ENCODE assay signal across 23 cellular contexts in genomic region chr5:1936413-1936812, GRCh38. TPM values are rescaled to one million over a fixed set of nuclear protein-coding genes. Genes with fewer than 3 reads are reported as not detected.
"Had no signal": no experiment of that assay in that cellular context is flagged by ENCODE, and none has a peak within 500 bp of the region (broad histone marks: within the 10 kb centered on the region; RNA-seq: fewer than 3 reads in every experiment).

No MANE protein-coding gene starts in this region.

- H3K9me3 Mint-ChIP-seq: activated CD4-positive, alpha-beta T cell treated with anti-CD3 and anti-CD28 coated beads, Interleukin-2, amount 10 ng/mL, durations not matched to agents 24 days and 14 days; central memory CD8-positive, alpha-beta T cell; immature natural killer cell; neural crest cell had no signal

- H3K4me3 Mint-ChIP-seq: activated CD4-positive, alpha-beta T cell treated with anti-CD3 and anti-CD28 coated beads, Interleukin-2, amount 10 ng/mL, durations not matched to agents 24 days and 14 days; activated naive CD8-positive, alpha-beta T cell; central memory CD8-positive, alpha-beta T cell; immature natural killer cell; neural crest cell had no signal

- H3K27ac ChIP-seq: psoas muscle, right lobe of liver had no signal

- H3K4me2 ChIP-seq: smooth muscle cell had no signal

- H3K36me3 ChIP-seq: right lobe of liver had no signal

- H3K4me1 Mint-ChIP-seq: activated CD4-positive, alpha-beta T cell treated with anti-CD3 and anti-CD28 coated beads, Interleukin-2, amount 10 ng/mL, durations not matched to agents 24 days and 14 days; central memory CD8-positive, alpha-beta T cell; immature natural killer cell; neural crest cell had no signal

- ATAC-seq: psoas muscle, right lobe of liver had no signal

- DNase-seq: activated CD4-positive, alpha-beta T cell treated with anti-CD3 and anti-CD28 coated beads, Interleukin-2, amount 10 ng/mL, durations not matched to agents 24 days and 14 days; activated CD4-positive, CD25-positive, alpha-beta regulatory T cell; activated gamma-delta T cell treated with Interleukin-2 at 50 U/mL for 16 hours; amniotic stem cell; cortex of kidney; effector CD4-positive, alpha-beta T cell; head of caudate nucleus; immature natural killer cell; psoas muscle; right lobe of liver; stimulated activated CD4-positive, alpha-beta T cell treated with anti-CD3 and anti-CD28 coated beads, Interleukin-4, amount 100 ng/mL, for 4 hours; stimulated activated CD8-positive, alpha-beta memory T cell treated with anti-CD3 and anti-CD28 coated beads, Interleukin-4, amount 100 ng/mL, for 48 hours; stimulated activated naive CD4-positive, alpha-beta T cell treated with Interleukin-2 at 50 U/mL for 16 hours had no signal

- H3K4me1 ChIP-seq: psoas muscle, right lobe of liver had no signal

- H3K36me3 Mint-ChIP-seq: activated naive CD8-positive, alpha-beta T cell; immature natural killer cell had no signal

- H3K27ac Mint-ChIP-seq: activated CD4-positive, alpha-beta T cell treated with anti-CD3 and anti-CD28 coated beads, Interleukin-2, amount 10 ng/mL, durations not matched to agents 24 days and 14 days; activated naive CD8-positive, alpha-beta T cell; immature natural killer cell had no signal

- H3K9me3 ChIP-seq: psoas muscle, right lobe of liver had no signal

- H3K4me3 ChIP-seq: lung, psoas muscle, right lobe of liver, smooth muscle cell had no signal

RNA-seq across cellular contexts. Expression of gene IRX4, which starts 53.7 kb away (rescaled TPM):
- total RNA-seq: activated CD4-positive, alpha-beta T cell treated with anti-CD3 and anti-CD28 coated beads, Interleukin-2, amount 10 ng/mL, durations not matched to agents 24 days and 14 days; fibroblast of lung; frontal cortex; lung; osteoblast; right lobe of liver; temporal lobe; ureter had no signal
